Comparison of ENCODE assay signal across 8 cellular contexts in the genomic region with DNA sequence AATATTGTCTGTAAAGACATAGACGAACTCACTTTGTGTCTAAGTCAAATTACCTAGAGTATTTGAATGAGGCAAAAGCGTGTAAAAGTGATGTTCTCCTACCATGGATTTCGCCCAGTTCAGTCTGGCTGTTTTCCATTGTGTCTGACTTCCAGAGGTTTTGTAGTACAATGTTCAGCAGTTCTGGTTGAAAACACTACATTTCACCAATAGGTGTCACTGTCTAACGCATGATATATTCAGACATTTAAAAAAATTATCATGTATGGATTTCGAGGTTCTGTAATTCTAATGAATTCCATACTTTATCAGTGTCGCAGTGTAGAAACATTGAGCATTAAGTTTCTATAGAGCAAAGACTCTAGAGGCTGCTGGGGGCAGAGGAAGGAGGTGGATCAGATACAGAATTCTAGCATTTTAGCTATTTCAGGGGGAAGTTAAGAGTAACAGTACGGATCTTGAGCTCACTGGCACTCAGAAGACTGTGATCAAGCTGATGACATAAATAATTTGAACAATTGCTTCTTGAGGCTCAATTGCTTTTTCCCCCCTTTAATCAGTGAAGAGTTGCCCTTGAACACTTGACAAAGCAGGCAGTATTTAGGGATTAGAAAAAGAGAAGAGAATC.
DNase-seq lines count a peak whose midpoint lies in the region; ATAC-seq, FAIRE-seq and TF ChIP-seq lines count a peak whose summit lies in the region.

No MANE protein-coding gene starts in this region.

- intact Hi-C loops in spleen (cut with DNase I; ENCODE audit: low total_unique reads): loop anchor here (5.0 kb wide), 1 partner anchor 586 kb away; no protein-coding TSS in a partner anchor

- H3K4me3 ChIP-seq in astrocyte of the cerebellum (ENCODE audit: low read depth, low read length) (no peak overlapping the region), hepatocyte (no peak overlapping the region), spleen (no peak overlapping the region)

- no peak overlapping the region for H2AFZ ChIP-seq in hepatocyte

- no peaks in the 10 kb centered on the region for H3K9me2 ChIP-seq in hepatocyte (replicated peaks; ENCODE audit: insufficient read depth)

- 40% methylated on average over 7 of the region's 7 CpGs for WGBS in hepatocyte (ENCODE audit: low lambda C conversion rate, missing lambda C conversion rate)
- 24 to 48% (median 33%) methylated on average over 7 of the region's 7 CpGs for WGBS in spleen, 5 donors

- in situ Hi-C loops in astrocyte of the cerebellum (cut with HindIII; ENCODE audit: low sequenced_read_pairs): no loop called here

- TF ChIP-seq CTCF in D721Med (IDR thresholded peaks at IDR 0.05; ENCODE audit: insufficient read depth, missing control alignments) (peak; percentile 72), astrocyte of the cerebellum (IDR thresholded peaks at IDR 0.05; ENCODE audit: low read depth, low read length, missing control alignments) (peak; percentile 50), hepatocyte (IDR thresholded peaks at IDR 0.05; ENCODE audit: poor library complexity) (peak; percentile 80), spleen (IDR thresholded peaks at IDR 0.05 in 8 of 11, conservative IDR thresholded peaks at IDR 0.05 in 3 of 11) (peak; percentile 19 to 77 (median 63))

- FAIRE-seq in D721Med (lab: Jason Lieb, UNC): peak; percentile 95

- DNase-seq in D721Med (ENCODE audit: insufficient read length, low spot score): no peak
- peak; percentile 31 for DNase-seq in NCI-H1417 treated with DMSO at 0.1 percent for 48 hours (lab: John Stamatoyannopoulos, UW)
- DNase-seq in astrocyte of the cerebellum (ENCODE audit: low read depth): peak; percentile 75
- DNase-seq in hepatocyte (ENCODE audit: low spot score): peak; percentile 62
- DNase-seq in spleen: no peak
- no peak for DNase-seq in islet precursor cell

- ATAC-seq in GM21723 (IDR thresholded peaks at IDR 0.05; ENCODE audit: unreplicated experiment): peak; percentile 54
- no peak for ATAC-seq in GM19467 (IDR thresholded peaks at IDR 0.05; ENCODE audit: unreplicated experiment)

- H3K27me3 ChIP-seq in hepatocyte (no peaks in the 10 kb centered on the region), spleen (replicated peaks in 1 of 7) (no peaks in the 10 kb centered on the region)

- H3K27ac ChIP-seq in hepatocyte (no peak overlapping the region), spleen (no peak overlapping the region)

- TF ChIP-seq POLR2A in spleen (IDR thresholded peaks at IDR 0.05): no peak

- H3K4me1 ChIP-seq in hepatocyte (ENCODE audit: insufficient read depth) (no peaks in the 10 kb centered on the region), spleen (peaks cover 0 to 4% (median 0%) of the 10 kb centered on the region in 6 donors)

- H4K20me1 ChIP-seq in hepatocyte (ENCODE audit: insufficient read depth, poor library complexity, severe bottlenecking): no peaks in the 10 kb centered on the region

- H3K9me3 ChIP-seq in hepatocyte (ENCODE audit: low read depth): no peaks in the 10 kb centered on the region
- peaks cover 0 to 10% (median 2%) of the 10 kb centered on the region in 8 donors for H3K9me3 ChIP-seq in spleen

- no peak overlapping the region for H3K4me2 ChIP-seq in hepatocyte

- no peaks in the 10 kb centered on the region for H3K79me2 ChIP-seq in hepatocyte

- H3K36me3 ChIP-seq in hepatocyte (replicated peaks; ENCODE audit: insufficient read depth, low read depth) (no peaks in the 10 kb centered on the region), spleen (no peaks in the 10 kb centered on the region)

Comparison
In these comparisons a context has a peak if more than half of its experiments do, and no peak if none do; other contexts are left out.
1. DNase-seq: peak in NCI-H1417 treated with DMSO at 0.1 percent for 48 hours (single experiment), astrocyte of the cerebellum (single experiment) and hepatocyte (single experiment); none in D721Med (single experiment), spleen (single experiment) and islet precursor cell (single experiment).
2. Peak in every context shown above with its lines, with median percentiles within 50 percentile points of each other: CTCF ChIP-seq.